In the genomic region with DNA sequence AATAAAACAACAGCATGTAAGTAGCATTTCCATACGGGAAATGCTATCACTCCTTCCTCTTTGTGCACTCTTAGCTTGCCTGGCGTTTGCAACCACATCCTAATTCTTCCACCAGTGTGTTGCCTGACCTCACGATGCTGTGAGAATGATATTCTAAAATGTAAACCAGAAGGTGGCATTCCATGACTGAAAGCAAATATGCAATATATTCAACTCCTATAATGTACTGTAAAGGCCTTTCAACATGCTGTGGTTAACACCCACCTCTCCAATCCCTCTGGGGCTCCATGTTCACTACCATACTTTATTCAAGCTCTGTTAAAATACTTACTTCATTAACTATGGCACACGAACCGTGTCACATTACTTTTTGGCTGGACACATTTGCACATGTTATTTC, we compare ENCODE assay signal across 16 cellular contexts.
DNase-seq lines count a peak whose midpoint lies in the region; TF ChIP-seq lines count a peak whose summit lies in the region.
"Had no signal": no experiment of that assay in that cellular context is flagged by ENCODE, and none has a peak within 500 bp of the region (broad histone marks: within the 10 kb centered on the region; RNA-seq: fewer than 3 reads in every experiment).

No MANE protein-coding gene starts in this region.

- TF ChIP-seq CTCF in astrocyte of the cerebellum (IDR thresholded peaks at IDR 0.05; ENCODE audit: low read depth, low read length, missing control alignments) = no peak
- TF ChIP-seq CTCF in fibroblast of the aortic adventitia (IDR thresholded peaks at IDR 0.05; ENCODE audit: insufficient read depth, low read length) = no peak

- no peak overlapping the region for H3K4me3 ChIP-seq in astrocyte of the cerebellum (ENCODE audit: low read depth, low read length)
- no peak overlapping the region for H3K4me3 ChIP-seq in fibroblast of the aortic adventitia (ENCODE audit: low read depth, low read length)

- peak; percentile 51 for DNase-seq in NCI-H226
- peak; percentile 57 for DNase-seq in astrocyte of the cerebellum (ENCODE audit: low read depth)
- peak; percentile 23 for DNase-seq in fibroblast of the aortic adventitia (ENCODE audit: low read depth)
- DNase-seq in renal cortical epithelial cell (ENCODE audit: low read depth) = peak; percentile 58
- no peak for DNase-seq in HuH-7.5 (ENCODE audit: low spot score)
- DNase-seq in ecto neural progenitor cell (ENCODE audit: low spot score) = no peak
- DNase-seq in activated CD4-positive, alpha-beta T cell treated with anti-CD3 and anti-CD28 coated beads for 1 hour = no peak
- DNase-seq in activated CD4-positive, alpha-beta T cell treated with anti-CD3 and anti-CD28 coated beads, Interleukin-2, amount 50 U/mL, for 1 hour = no peak
- DNase-seq: CD4-positive, CD25-positive, alpha-beta regulatory T cell; H7; KG1; NCI-H1092 treated with DMSO at 0.1 percent for 48 hours; NCI-H1694; NCI-H2107; NCI-H774; Right ventricle myocardium superior had no signal

- in situ Hi-C loops in astrocyte of the cerebellum (cut with HindIII; ENCODE audit: low sequenced_read_pairs) = no loop called here

Comparison
In these comparisons a context has a peak if more than half of its experiments do, and no peak if none do; other contexts are left out.
1. DNase-seq: peak in NCI-H226 (single experiment), astrocyte of the cerebellum (single experiment), fibroblast of the aortic adventitia (single experiment) and renal cortical epithelial cell (single experiment); none in HuH-7.5 (single experiment), ecto neural progenitor cell (single experiment), activated CD4-positive, alpha-beta T cell treated with anti-CD3 and anti-CD28 coated beads for 1 hour (single experiment) and activated CD4-positive, alpha-beta T cell treated with anti-CD3 and anti-CD28 coated beads, Interleukin-2, amount 50 U/mL, for 1 hour (single experiment).